In genomic region chr17:65260626-65261025, GRCh38 we compare ENCODE assay signal across 1 cellular context.
TF ChIP-seq lines count a peak whose summit lies in the region.

No MANE protein-coding gene starts in this region.

TF ChIP-seq in GM23338, 12 proteins besides CTCF, POLR2A, EP300 and RAD21 (continued from another document):
- TF ChIP-seq, protein P1, sequence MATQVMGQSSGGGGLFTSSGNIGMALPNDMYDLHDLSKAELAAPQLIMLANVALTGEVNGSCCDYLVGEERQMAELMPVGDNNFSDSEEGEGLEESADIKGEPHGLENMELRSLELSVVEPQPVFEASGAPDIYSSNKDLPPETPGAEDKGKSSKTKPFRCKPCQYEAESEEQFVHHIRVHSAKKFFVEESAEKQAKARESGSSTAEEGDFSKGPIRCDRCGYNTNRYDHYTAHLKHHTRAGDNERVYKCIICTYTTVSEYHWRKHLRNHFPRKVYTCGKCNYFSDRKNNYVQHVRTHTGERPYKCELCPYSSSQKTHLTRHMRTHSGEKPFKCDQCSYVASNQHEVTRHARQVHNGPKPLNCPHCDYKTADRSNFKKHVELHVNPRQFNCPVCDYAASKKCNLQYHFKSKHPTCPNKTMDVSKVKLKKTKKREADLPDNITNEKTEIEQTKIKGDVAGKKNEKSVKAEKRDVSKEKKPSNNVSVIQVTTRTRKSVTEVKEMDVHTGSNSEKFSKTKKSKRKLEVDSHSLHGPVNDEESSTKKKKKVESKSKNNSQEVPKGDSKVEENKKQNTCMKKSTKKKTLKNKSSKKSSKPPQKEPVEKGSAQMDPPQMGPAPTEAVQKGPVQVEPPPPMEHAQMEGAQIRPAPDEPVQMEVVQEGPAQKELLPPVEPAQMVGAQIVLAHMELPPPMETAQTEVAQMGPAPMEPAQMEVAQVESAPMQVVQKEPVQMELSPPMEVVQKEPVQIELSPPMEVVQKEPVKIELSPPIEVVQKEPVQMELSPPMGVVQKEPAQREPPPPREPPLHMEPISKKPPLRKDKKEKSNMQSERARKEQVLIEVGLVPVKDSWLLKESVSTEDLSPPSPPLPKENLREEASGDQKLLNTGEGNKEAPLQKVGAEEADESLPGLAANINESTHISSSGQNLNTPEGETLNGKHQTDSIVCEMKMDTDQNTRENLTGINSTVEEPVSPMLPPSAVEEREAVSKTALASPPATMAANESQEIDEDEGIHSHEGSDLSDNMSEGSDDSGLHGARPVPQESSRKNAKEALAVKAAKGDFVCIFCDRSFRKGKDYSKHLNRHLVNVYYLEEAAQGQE (IDR thresholded peaks at IDR 0.05; ENCODE audit: unreplicated experiment): no peak
- TF ChIP-seq, protein P2, sequence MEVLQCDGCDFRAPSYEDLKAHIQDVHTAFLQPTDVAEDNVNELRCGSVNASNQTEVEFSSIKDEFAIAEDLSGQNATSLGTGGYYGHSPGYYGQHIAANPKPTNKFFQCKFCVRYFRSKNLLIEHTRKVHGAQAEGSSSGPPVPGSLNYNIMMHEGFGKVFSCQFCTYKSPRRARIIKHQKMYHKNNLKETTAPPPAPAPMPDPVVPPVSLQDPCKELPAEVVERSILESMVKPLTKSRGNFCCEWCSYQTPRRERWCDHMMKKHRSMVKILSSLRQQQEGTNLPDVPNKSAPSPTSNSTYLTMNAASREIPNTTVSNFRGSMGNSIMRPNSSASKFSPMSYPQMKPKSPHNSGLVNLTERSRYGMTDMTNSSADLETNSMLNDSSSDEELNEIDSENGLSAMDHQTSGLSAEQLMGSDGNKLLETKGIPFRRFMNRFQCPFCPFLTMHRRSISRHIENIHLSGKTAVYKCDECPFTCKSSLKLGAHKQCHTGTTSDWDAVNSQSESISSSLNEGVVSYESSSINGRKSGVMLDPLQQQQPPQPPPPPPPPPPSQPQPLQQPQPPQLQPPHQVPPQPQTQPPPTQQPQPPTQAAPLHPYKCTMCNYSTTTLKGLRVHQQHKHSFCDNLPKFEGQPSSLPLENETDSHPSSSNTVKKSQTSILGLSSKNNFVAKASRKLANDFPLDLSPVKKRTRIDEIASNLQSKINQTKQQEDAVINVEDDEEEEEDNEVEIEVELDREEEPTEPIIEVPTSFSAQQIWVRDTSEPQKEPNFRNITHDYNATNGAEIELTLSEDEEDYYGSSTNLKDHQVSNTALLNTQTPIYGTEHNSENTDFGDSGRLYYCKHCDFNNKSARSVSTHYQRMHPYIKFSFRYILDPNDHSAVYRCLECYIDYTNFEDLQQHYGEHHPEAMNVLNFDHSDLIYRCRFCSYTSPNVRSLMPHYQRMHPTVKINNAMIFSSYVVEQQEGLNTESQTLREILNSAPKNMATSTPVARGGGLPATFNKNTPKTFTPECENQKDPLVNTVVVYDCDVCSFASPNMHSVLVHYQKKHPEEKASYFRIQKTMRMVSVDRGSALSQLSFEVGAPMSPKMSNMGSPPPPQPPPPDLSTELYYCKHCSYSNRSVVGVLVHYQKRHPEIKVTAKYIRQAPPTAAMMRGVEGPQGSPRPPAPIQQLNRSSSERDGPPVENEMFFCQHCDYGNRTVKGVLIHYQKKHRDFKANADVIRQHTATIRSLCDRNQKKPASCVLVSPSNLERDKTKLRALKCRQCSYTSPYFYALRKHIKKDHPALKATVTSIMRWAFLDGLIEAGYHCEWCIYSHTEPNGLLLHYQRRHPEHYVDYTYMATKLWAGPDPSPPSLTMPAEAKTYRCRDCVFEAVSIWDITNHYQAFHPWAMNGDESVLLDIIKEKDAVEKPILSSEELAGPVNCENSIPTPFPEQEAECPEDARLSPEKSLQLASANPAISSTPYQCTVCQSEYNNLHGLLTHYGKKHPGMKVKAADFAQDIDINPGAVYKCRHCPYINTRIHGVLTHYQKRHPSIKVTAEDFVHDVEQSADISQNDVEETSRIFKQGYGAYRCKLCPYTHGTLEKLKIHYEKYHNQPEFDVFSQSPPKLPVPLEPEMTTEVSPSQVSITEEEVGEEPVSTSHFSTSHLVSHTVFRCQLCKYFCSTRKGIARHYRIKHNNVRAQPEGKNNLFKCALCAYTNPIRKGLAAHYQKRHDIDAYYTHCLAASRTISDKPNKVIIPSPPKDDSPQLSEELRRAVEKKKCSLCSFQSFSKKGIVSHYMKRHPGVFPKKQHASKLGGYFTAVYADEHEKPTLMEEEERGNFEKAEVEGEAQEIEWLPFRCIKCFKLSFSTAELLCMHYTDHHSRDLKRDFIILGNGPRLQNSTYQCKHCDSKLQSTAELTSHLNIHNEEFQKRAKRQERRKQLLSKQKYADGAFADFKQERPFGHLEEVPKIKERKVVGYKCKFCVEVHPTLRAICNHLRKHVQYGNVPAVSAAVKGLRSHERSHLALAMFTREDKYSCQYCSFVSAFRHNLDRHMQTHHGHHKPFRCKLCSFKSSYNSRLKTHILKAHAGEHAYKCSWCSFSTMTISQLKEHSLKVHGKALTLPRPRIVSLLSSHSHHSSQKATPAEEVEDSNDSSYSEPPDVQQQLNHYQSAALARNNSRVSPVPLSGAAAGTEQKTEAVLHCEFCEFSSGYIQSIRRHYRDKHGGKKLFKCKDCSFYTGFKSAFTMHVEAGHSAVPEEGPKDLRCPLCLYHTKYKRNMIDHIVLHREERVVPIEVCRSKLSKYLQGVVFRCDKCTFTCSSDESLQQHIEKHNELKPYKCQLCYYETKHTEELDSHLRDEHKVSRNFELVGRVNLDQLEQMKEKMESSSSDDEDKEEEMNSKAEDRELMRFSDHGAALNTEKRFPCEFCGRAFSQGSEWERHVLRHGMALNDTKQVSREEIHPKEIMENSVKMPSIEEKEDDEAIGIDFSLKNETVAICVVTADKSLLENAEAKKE (CRISPR knock-in tag; IDR thresholded peaks at IDR 0.05): no peak
- TF ChIP-seq JUNB (IDR thresholded peaks at IDR 0.05; ENCODE audit: unreplicated experiment) (no peak), EZH2phosphoT487 (IDR thresholded peaks at IDR 0.05; ENCODE audit: unreplicated experiment) (no peak)
